ENCODE assay signal across 8 cellular contexts in the genomic region with DNA sequence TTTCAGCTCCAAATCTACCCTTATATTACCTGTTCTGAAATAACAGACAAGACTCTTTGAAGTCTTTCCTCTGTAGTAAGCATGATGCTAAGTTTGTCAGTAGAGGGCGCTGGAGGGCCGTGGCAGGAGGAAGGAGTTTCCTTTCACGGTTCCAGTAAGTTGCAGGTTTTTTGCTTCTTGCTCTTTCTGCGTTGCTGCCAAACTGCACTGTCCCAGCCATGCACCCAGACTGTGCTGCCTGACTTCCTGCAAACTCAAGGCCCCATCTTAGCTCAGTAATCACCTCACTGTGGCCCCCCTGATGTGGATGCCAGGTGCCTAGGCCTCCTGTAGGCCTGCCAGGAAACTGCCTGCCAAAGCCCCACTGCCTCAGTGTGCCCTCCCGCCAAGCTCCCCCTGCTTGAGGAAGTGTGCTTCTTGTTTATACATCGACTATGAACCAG.
DNase-seq lines count a peak whose midpoint lies in the region; ATAC-seq and TF ChIP-seq lines count a peak whose summit lies in the region.

No MANE protein-coding gene starts in this region.

- no peaks in the 10 kb centered on the region for H3K9me3 Mint-ChIP-seq in activated naive CD8-positive, alpha-beta T cell treated with anti-CD3 and anti-CD28 coated beads for 36 hours

- DNase-seq in GM04504 (ENCODE audit: low read depth), result peak; percentile 62
- DNase-seq in HS-5 (ENCODE audit: low read depth), result peak; percentile 32
- DNase-seq in NCI-H774 (lab: John Stamatoyannopoulos, UW), result peak; percentile 73
- DNase-seq in activated naive CD8-positive, alpha-beta T cell treated with anti-CD3 and anti-CD28 coated beads for 36 hours, result peak; percentile 51
- DNase-seq in left cardiac atrium, result peak; percentile 70
- peak; percentile 23 for DNase-seq in retinal pigment epithelial cell (ENCODE audit: low read depth)
- no peak for DNase-seq in effector CD8-positive, alpha-beta T cell (lab: John Stamatoyannopoulos, UW)

- H3K36me3 Mint-ChIP-seq in activated naive CD8-positive, alpha-beta T cell treated with anti-CD3 and anti-CD28 coated beads for 36 hours, result no peaks in the 10 kb centered on the region

- peak; percentile 94 for TF ChIP-seq CTCF in retinal pigment epithelial cell (conservative IDR thresholded peaks at IDR 0.05; ENCODE audit: low read depth, low read length)

- ATAC-seq in GM21529 (IDR thresholded peaks at IDR 0.05; ENCODE audit: unreplicated experiment) (peak; percentile 95), left cardiac atrium (peak; percentile 78 to 84)

- no peaks in the 10 kb centered on the region for H3K4me1 Mint-ChIP-seq in activated naive CD8-positive, alpha-beta T cell treated with anti-CD3 and anti-CD28 coated beads for 36 hours

- no peak overlapping the region for H3K27ac Mint-ChIP-seq in activated naive CD8-positive, alpha-beta T cell treated with anti-CD3 and anti-CD28 coated beads for 36 hours

- no peaks in the 10 kb centered on the region for H3K27me3 Mint-ChIP-seq in activated naive CD8-positive, alpha-beta T cell treated with anti-CD3 and anti-CD28 coated beads for 36 hours

- no peak overlapping the region for H3K4me3 ChIP-seq in retinal pigment epithelial cell (ENCODE audit: low read length)

- intact Hi-C loops in left cardiac atrium (cut with DNase I), result loop anchor here (5.0 kb wide), 1 partner anchor 38 kb away; no protein-coding TSS in a partner anchor

- H3K4me3 Mint-ChIP-seq in activated naive CD8-positive, alpha-beta T cell treated with anti-CD3 and anti-CD28 coated beads for 36 hours, result no peak overlapping the region
